1 cellular context compared by ENCODE assay signal in genomic region chr19:19553670-19554069, GRCh38.
TF ChIP-seq lines count a peak whose summit lies in the region.

No MANE protein-coding gene starts in this region.

TF ChIP-seq in H1, 55 proteins besides CTCF, POLR2A, EP300 and RAD21:
- no peak for TF ChIP-seq TBP (IDR thresholded peaks at IDR 0.05; ENCODE audit: low read depth, low read length)
- no peak for TF ChIP-seq HDAC6 (IDR thresholded peaks at IDR 0.05; ENCODE audit: low read depth, low read length)
- no peak for TF ChIP-seq YY1 (IDR thresholded peaks at IDR 0.05; ENCODE audit: low read depth, low read length)
- TF ChIP-seq SRF (IDR thresholded peaks at IDR 0.05; ENCODE audit: low read depth, low read length) = no peak
- no peak for TF ChIP-seq NRF1 (IDR thresholded peaks at IDR 0.05; ENCODE audit: low read depth, low read length)
- no peak for TF ChIP-seq BCL11A (IDR thresholded peaks at IDR 0.05; ENCODE audit: low read depth in 2 of 2, low read length in 2 of 2)
- TF ChIP-seq SP4 (IDR thresholded peaks at IDR 0.05; ENCODE audit: low read length) = no peak
- no peak for TF ChIP-seq KDM1A (IDR thresholded peaks at IDR 0.05; ENCODE audit: borderline replicate concordance, low read length)
- no peak for TF ChIP-seq CREB1 (IDR thresholded peaks at IDR 0.05)
- TF ChIP-seq GABPA (IDR thresholded peaks at IDR 0.05; ENCODE audit: borderline replicate concordance, insufficient read depth, low read length) = no peak
- no peak for TF ChIP-seq KDM4A (IDR thresholded peaks at IDR 0.05; ENCODE audit: low read depth, low read length, severe bottlenecking)
- no peak for TF ChIP-seq ATF3 (IDR thresholded peaks at IDR 0.05; ENCODE audit: insufficient read depth, low read depth, low read length)
- TF ChIP-seq CTBP2 (IDR thresholded peaks at IDR 0.05; ENCODE audit: borderline replicate concordance, insufficient read depth, insufficient read length, low read length) = no peak
- TF ChIP-seq TCF12 (IDR thresholded peaks at IDR 0.05; ENCODE audit: low read depth, low read length) = no peak
